Comparison of ENCODE assay signal across 13 cellular contexts in genomic region chr17:48639136-48639535, GRCh38. TPM values are rescaled to one million over a fixed set of nuclear protein-coding genes. Genes with fewer than 3 reads are reported as not detected.
"Had no signal": no experiment of that assay in that cellular context is flagged by ENCODE, and none has a peak within 500 bp of the region (broad histone marks: within the 10 kb centered on the region; RNA-seq: fewer than 3 reads in every experiment).

No MANE protein-coding gene starts in this region.

- H3K27ac Mint-ChIP-seq: activated naive CD4-positive, alpha-beta T cell treated with anti-CD3 and anti-CD28 coated beads, Interleukin-2, amount 50 U/mL, for 24 hours; dendritic cell treated with granulocyte-macrophage colony-stimulating factor and Interleukin-4, amounts not matched to agents 40 ng/mL and 50 ng/mL, for 4 days; effector memory CD8-positive, alpha-beta T cell; nephron; T-helper 17 cell had no signal

- H3K27ac ChIP-seq: skin epidermis, thyroid gland, uterus had no signal

- H3K4me3 Mint-ChIP-seq: activated naive CD4-positive, alpha-beta T cell treated with anti-CD3 and anti-CD28 coated beads, Interleukin-2, amount 50 U/mL, for 24 hours; dendritic cell treated with granulocyte-macrophage colony-stimulating factor and Interleukin-4, amounts not matched to agents 40 ng/mL and 50 ng/mL, for 4 days; effector memory CD8-positive, alpha-beta T cell; T-helper 17 cell had no signal

- H3K4me3 ChIP-seq: lung, skin epidermis, thyroid gland, uterus had no signal

- DNase-seq: activated effector memory CD4-positive, alpha-beta T cell treated with Interleukin-2 at 50 U/mL for 16 hours; central memory CD4-positive, alpha-beta T cell; effector memory CD8-positive, alpha-beta T cell; T-helper 17 cell; thyroid gland; uterus had no signal

- H3K36me3 ChIP-seq: thyroid gland, uterus had no signal

- H3K9me3 ChIP-seq: thyroid gland, uterus had no signal

- ATAC-seq: effector memory CD8-positive, alpha-beta T cell; T-helper 17 cell had no signal

- H3K9me3 Mint-ChIP-seq: activated naive CD4-positive, alpha-beta T cell treated with anti-CD3 and anti-CD28 coated beads, Interleukin-2, amount 50 U/mL, for 24 hours; dendritic cell treated with granulocyte-macrophage colony-stimulating factor and Interleukin-4, amounts not matched to agents 40 ng/mL and 50 ng/mL, for 4 days; effector memory CD8-positive, alpha-beta T cell; nephron had no signal

- H3K4me1 ChIP-seq: uterus had no signal

RNA-seq across cellular contexts. Expression of gene HOXB9, which starts 13.0 kb away (rescaled TPM):
- total RNA-seq: osteocyte, thyroid gland had no signal
- polyA plus RNA-seq: lung had no signal

RNA-seq across cellular contexts. Expression of gene HOXB8, which starts 24.0 kb away (rescaled TPM):
- total RNA-seq: mucosa of gallbladder, osteocyte, T-helper 17 cell had no signal

RNA-seq across cellular contexts. Expression of gene HOXB7, which starts 28.3 kb away (rescaled TPM):
- total RNA-seq: osteocyte had no signal

RNA-seq across cellular contexts. Expression of gene HOXB6, which starts 34.4 kb away (rescaled TPM):
- total RNA-seq: osteocyte, T-helper 17 cell had no signal

RNA-seq across cellular contexts. Expression of gene HOXB5, which starts 45.6 kb away (rescaled TPM):
- total RNA-seq: osteocyte, T-helper 17 cell had no signal
